ENCODE assay signal across 13 cellular contexts in genomic region chr4:149823770-149824221, GRCh38. TPM values are rescaled to one million over a fixed set of nuclear protein-coding genes. Genes with fewer than 3 reads are reported as not detected.
DNase-seq lines count a peak whose midpoint lies in the region; ATAC-seq, FAIRE-seq and TF ChIP-seq lines count a peak whose summit lies in the region.
"Had no signal": no experiment of that assay in that cellular context is flagged by ENCODE, and none has a peak within 500 bp of the region (broad histone marks: within the 10 kb centered on the region; RNA-seq: fewer than 3 reads in every experiment).

No MANE protein-coding gene starts in this region.

- no peak for TF ChIP-seq POLR2A in H54 (IDR thresholded peaks at IDR 0.05; ENCODE audit: low read depth, low read length)

- no peaks in the 10 kb centered on the region for H3K36me3 Mint-ChIP-seq in T-helper 17 cell (ENCODE audit: low read depth)
- H3K36me3 Mint-ChIP-seq: activated naive CD4-positive, alpha-beta T cell treated with anti-CD3 and anti-CD28 coated beads, Interleukin-2, amount 50 U/mL, for 24 hours; stimulated activated effector memory CD8-positive, alpha-beta T cell treated with anti-CD3 and anti-CD28 coated beads, Interleukin-12 subunit alpha, Interleukin-12 subunit beta, amount 100 ng/mL, for 72 hours had no signal

- TF ChIP-seq CTCF in RWPE2 (IDR thresholded peaks at IDR 0.05; ENCODE audit: poor library complexity, severe bottlenecking): no peak
- TF ChIP-seq CTCF in left lung (IDR thresholded peaks at IDR 0.05): no peak

- intact Hi-C loops in left lung (cut with DNase I): no loop called here

- DNase-seq in H54 (ENCODE audit: insufficient read length, low spot score) (peak; percentile 6), RWPE2 (ENCODE audit: low spot score) (no peak), fibroblast of peridontal ligament (ENCODE audit: extremely low read depth) (peak; percentile 80), stromal cell of bone marrow (ENCODE audit: low read depth) (peak; percentile 69), NCI-H1436 (lab: John Stamatoyannopoulos, UW) (no peak), T-helper 17 cell (no peak), left lung (no peak)
- DNase-seq: activated CD4-positive, alpha-beta T cell treated with anti-CD3 and anti-CD28 coated beads for 1 hour had no signal

- H3K4me1 ChIP-seq in RWPE2 (ENCODE audit: insufficient read depth, poor library complexity, severe bottlenecking) (peaks cover 16% of the 10 kb centered on the region), left lung (no peaks in the 10 kb centered on the region)

- H3K4me1 Mint-ChIP-seq in T-helper 17 cell: no peaks in the 10 kb centered on the region
- H3K4me1 Mint-ChIP-seq: activated naive CD4-positive, alpha-beta T cell treated with anti-CD3 and anti-CD28 coated beads, Interleukin-2, amount 50 U/mL, for 24 hours; stimulated activated effector memory CD8-positive, alpha-beta T cell treated with anti-CD3 and anti-CD28 coated beads, Interleukin-12 subunit alpha, Interleukin-12 subunit beta, amount 100 ng/mL, for 72 hours had no signal

- H3K4me3 Mint-ChIP-seq in T-helper 17 cell: no peak overlapping the region
- H3K4me3 Mint-ChIP-seq: activated naive CD4-positive, alpha-beta T cell treated with anti-CD3 and anti-CD28 coated beads, Interleukin-2, amount 50 U/mL, for 24 hours; stimulated activated effector memory CD8-positive, alpha-beta T cell treated with anti-CD3 and anti-CD28 coated beads, Interleukin-12 subunit alpha, Interleukin-12 subunit beta, amount 100 ng/mL, for 72 hours had no signal

- no peak overlapping the region for H3K4me3 ChIP-seq in RWPE2 (ENCODE audit: severe bottlenecking)
- H3K4me3 ChIP-seq in left lung: no peak overlapping the region

- H3K9me3 ChIP-seq in RWPE2 (ENCODE audit: severe bottlenecking) (no peaks in the 10 kb centered on the region), T-helper 17 cell (ENCODE audit: control insufficient read depth, low read length, poor library complexity, severe bottlenecking) (no peaks in the 10 kb centered on the region), left lung (no peaks in the 10 kb centered on the region)

- peak; percentile 88 for FAIRE-seq in H54 (lab: Jason Lieb, UNC)

- H3K27ac ChIP-seq in RWPE2 (ENCODE audit: poor library complexity, severe bottlenecking): peak overlapping the region; percentile 32
- no peak overlapping the region for H3K27ac ChIP-seq in left lung

- H3K36me3 ChIP-seq in RWPE2 (ENCODE audit: low read depth) (no peaks in the 10 kb centered on the region), left lung (no peaks in the 10 kb centered on the region)

- no peaks in the 10 kb centered on the region for H3K27me3 Mint-ChIP-seq in T-helper 17 cell
- H3K27me3 Mint-ChIP-seq: activated naive CD4-positive, alpha-beta T cell treated with anti-CD3 and anti-CD28 coated beads, Interleukin-2, amount 50 U/mL, for 24 hours had no signal

- H3K27me3 ChIP-seq in RWPE2 (ENCODE audit: insufficient read depth, poor library complexity, severe bottlenecking) (no peaks in the 10 kb centered on the region), left lung (no peaks in the 10 kb centered on the region)

- H3K27ac Mint-ChIP-seq in T-helper 17 cell: no peak overlapping the region
- H3K27ac Mint-ChIP-seq: activated naive CD4-positive, alpha-beta T cell treated with anti-CD3 and anti-CD28 coated beads, Interleukin-2, amount 50 U/mL, for 24 hours; stimulated activated effector memory CD8-positive, alpha-beta T cell treated with anti-CD3 and anti-CD28 coated beads, Interleukin-12 subunit alpha, Interleukin-12 subunit beta, amount 100 ng/mL, for 72 hours had no signal

- ATAC-seq in RWPE2 (ENCODE audit: low read depth) (peak; percentile 87), T-helper 17 cell (no peak), HG03565 (IDR thresholded peaks at IDR 0.05; ENCODE audit: unreplicated experiment) (no peak), left lung (no peak)
- ATAC-seq: stimulated activated effector memory CD8-positive, alpha-beta T cell treated with anti-CD3 and anti-CD28 coated beads, Interleukin-12 subunit alpha, Interleukin-12 subunit beta, amount 100 ng/mL, for 72 hours had no signal

RNA-seq across cellular contexts. Expression of gene IQCM, which starts 8.2 kb away (rescaled TPM):
- not detected for total RNA-seq in T-helper 17 cell
- not detected for total RNA-seq in left lung
- total RNA-seq: frontal cortex, OCI-LY7 had no signal

Comparison
In these comparisons a context has a peak if more than half of its experiments do, and no peak if none do; other contexts are left out.
1. DNase-seq: peak in H54 (single experiment), fibroblast of peridontal ligament (single experiment) and stromal cell of bone marrow (single experiment); none in RWPE2 (single experiment), NCI-H1436 (single experiment), T-helper 17 cell (0 of 3) and left lung (0 of 2).